ENCODE assay signal across 4 cellular contexts in the genomic region with DNA sequence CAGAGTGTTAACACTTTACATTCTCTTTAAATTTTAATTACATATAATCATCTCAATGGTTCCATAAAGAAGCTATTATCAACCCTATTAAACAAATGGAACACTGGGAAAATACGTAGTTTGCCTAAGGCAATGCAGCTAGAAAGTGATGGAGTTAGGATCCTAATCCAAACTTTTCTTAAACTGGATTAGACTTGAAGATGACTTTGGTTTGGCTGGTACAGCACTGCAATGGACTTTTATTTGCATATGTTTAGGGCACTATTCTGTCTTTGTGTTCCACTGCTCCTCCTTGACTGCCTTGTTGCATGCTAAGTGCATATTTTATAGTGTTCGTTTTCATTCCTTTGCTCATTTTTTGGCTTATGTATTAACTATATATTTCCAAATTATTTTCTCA.
"Had no signal": no experiment of that assay in that cellular context is flagged by ENCODE, and none has a peak within 500 bp of the region (broad histone marks: within the 10 kb centered on the region; RNA-seq: fewer than 3 reads in every experiment).

No MANE protein-coding gene starts in this region.

- DNase-seq: IMR-90, KBM-7, KG1 had no signal

- H3K4me3 ChIP-seq: K562 had no signal
